Comparison of ENCODE assay signal across 13 cellular contexts in genomic region chr5:103894882-103895281, GRCh38.
A peak's percentile ranks its signal among the peaks of the same experiment; 100 is the strongest.
DNase-seq lines count a peak whose midpoint lies in the region; ATAC-seq and TF ChIP-seq lines count a peak whose summit lies in the region.
"Had no signal": no experiment of that assay in that cellular context is flagged by ENCODE, and none has a peak within 500 bp of the region (broad histone marks: within the 10 kb centered on the region; RNA-seq: fewer than 3 reads in every experiment).

No MANE protein-coding gene starts in this region.

- no peak for ATAC-seq in upper lobe of left lung (ENCODE audit: low FRiP score in 2 of 2)
- ATAC-seq in GM18517 (IDR thresholded peaks at IDR 0.05; ENCODE audit: unreplicated experiment): no peak
- ATAC-seq: CD8-positive, alpha-beta T cell; K562; upper lobe of right lung had no signal

- peak overlapping the region; percentile 18 for H3K27ac Mint-ChIP-seq in endodermal cell
- no peak overlapping the region for H3K27ac Mint-ChIP-seq in CD4-positive, alpha-beta memory T cell
- H3K27ac Mint-ChIP-seq: activated T-helper 2 cell treated with anti-CD3 and anti-CD28 coated beads, Interferon-gamma antibody, Interleukin-2, Interleukin-4, amounts not matched to agents 10 μg/mL and 5 μg/mL and 100 μg/mL, durations not matched to agents 14 hours and 24 hours and 36 hours; CD8-positive, alpha-beta T cell had no signal

- H3K27ac ChIP-seq in endodermal cell (ENCODE audit: low read depth, low read length) (no peak overlapping the region), upper lobe of left lung (no peak overlapping the region), right atrium auricular region (no peak overlapping the region)
- no peak overlapping the region for H3K27ac ChIP-seq in CD4-positive, alpha-beta memory T cell (ENCODE audit: low read depth, low read length)
- H3K27ac ChIP-seq: SJSA1, upper lobe of right lung had no signal

- TF ChIP-seq CTCF in endodermal cell (conservative IDR thresholded peaks at IDR 0.05): no peak
- no peak for TF ChIP-seq CTCF in upper lobe of left lung (IDR thresholded peaks at IDR 0.05)
- no peak for TF ChIP-seq CTCF in right atrium auricular region (IDR thresholded peaks at IDR 0.05)

- peaks cover 8% of the 10 kb centered on the region for H3K9me3 Mint-ChIP-seq in endodermal cell
- H3K9me3 Mint-ChIP-seq in CD4-positive, alpha-beta memory T cell: peaks cover 0 to 11% (median 3%) of the 10 kb centered on the region in 8 donors

- CTCF ChIA-PET in CD4-positive, alpha-beta memory T cell (lab: Charles Lee; ENCODE audit: partially characterized antibody): no interaction called here

- H3K27me3 ChIP-seq in endodermal cell (ENCODE audit: control insufficient read depth, insufficient read depth, low read length, poor library complexity, severe bottlenecking): no peaks in the 10 kb centered on the region
- no peaks in the 10 kb centered on the region for H3K27me3 ChIP-seq in CD4-positive, alpha-beta memory T cell (ENCODE audit: insufficient read depth, low read length)
- no peaks in the 10 kb centered on the region for H3K27me3 ChIP-seq in upper lobe of left lung
- H3K27me3 ChIP-seq in right atrium auricular region: no peaks in the 10 kb centered on the region
- H3K27me3 ChIP-seq: SJSA1, upper lobe of right lung had no signal

- DNase-seq in EL (peak; percentile 29), NCI-H82 treated with DMSO at 0.1 percent for 48 hours (lab: John Stamatoyannopoulos, UW; ENCODE audit: unreplicated experiment) (peak; percentile 4), endodermal cell (peak; percentile 55), occipital lobe (lab: John Stamatoyannopoulos, UW) (peak; percentile 5), upper lobe of left lung (no peak), right atrium auricular region (ENCODE audit: low spot score) (no peak)
- no peak for DNase-seq in CD4-positive, alpha-beta memory T cell
- DNase-seq: CD8-positive, alpha-beta T cell; upper lobe of right lung had no signal

- no peak overlapping the region for H3K9ac ChIP-seq in endodermal cell (ENCODE audit: extremely low read depth, low read length, poor library complexity, severe bottlenecking)

- TF ChIP-seq EP300 in upper lobe of left lung (IDR thresholded peaks at IDR 0.05): no peak

- POLR2A ChIA-PET in CD4-positive, alpha-beta memory T cell (lab: Charles Lee; ENCODE audit: partially characterized antibody): no interaction called here

- no peaks in the 10 kb centered on the region for H3K36me3 ChIP-seq in endodermal cell (ENCODE audit: control insufficient read depth, insufficient read depth, low read length)
- H3K36me3 ChIP-seq in CD4-positive, alpha-beta memory T cell (ENCODE audit: insufficient read depth, low read length): no peaks in the 10 kb centered on the region
- no peaks in the 10 kb centered on the region for H3K36me3 ChIP-seq in upper lobe of left lung
- H3K36me3 ChIP-seq in right atrium auricular region: no peaks in the 10 kb centered on the region
- H3K36me3 ChIP-seq: SJSA1, upper lobe of right lung had no signal

- H3K4me3 ChIP-seq in endodermal cell (ENCODE audit: low read length) (no peak overlapping the region), upper lobe of left lung (no peak overlapping the region), right atrium auricular region (no peak overlapping the region)
- no peak overlapping the region for H3K4me3 ChIP-seq in CD4-positive, alpha-beta memory T cell (ENCODE audit: low read length in 2 of 2)
- H3K4me3 ChIP-seq: K562, SJSA1, upper lobe of right lung had no signal

- TF ChIP-seq POLR2A in upper lobe of left lung (IDR thresholded peaks at IDR 0.05): no peak

- peaks cover 4% of the 10 kb centered on the region for H3K4me1 ChIP-seq in endodermal cell (ENCODE audit: control insufficient read depth, insufficient read depth, low read length)
- H3K4me1 ChIP-seq in CD4-positive, alpha-beta memory T cell (ENCODE audit: insufficient read depth, low read length): no peaks in the 10 kb centered on the region
- no peaks in the 10 kb centered on the region for H3K4me1 ChIP-seq in upper lobe of left lung
- H3K4me1 ChIP-seq in right atrium auricular region: no peaks in the 10 kb centered on the region
- H3K4me1 ChIP-seq: SJSA1, upper lobe of right lung had no signal

- intact Hi-C loops in CD4-positive, alpha-beta memory T cell (cut with micrococcal nuclease): no loop called here

- H3K9me3 ChIP-seq in endodermal cell (ENCODE audit: control insufficient read depth, low read length): no peaks in the 10 kb centered on the region
- no peaks in the 10 kb centered on the region for H3K9me3 ChIP-seq in CD4-positive, alpha-beta memory T cell (ENCODE audit: control insufficient read depth in 1 of 2, low read length in 2 of 2)
- H3K9me3 ChIP-seq in upper lobe of left lung: no peaks in the 10 kb centered on the region
- H3K9me3 ChIP-seq in right atrium auricular region: no peaks in the 10 kb centered on the region
- H3K9me3 ChIP-seq: SJSA1, upper lobe of right lung had no signal

- H3K27me3 Mint-ChIP-seq in endodermal cell (ENCODE audit: insufficient read depth): no peaks in the 10 kb centered on the region
- H3K27me3 Mint-ChIP-seq in CD4-positive, alpha-beta memory T cell: no peaks in the 10 kb centered on the region

- no peak overlapping the region for H3K4me3 Mint-ChIP-seq in endodermal cell
- no peak overlapping the region for H3K4me3 Mint-ChIP-seq in CD4-positive, alpha-beta memory T cell
- H3K4me3 Mint-ChIP-seq: CD8-positive, alpha-beta T cell had no signal

- H3K4me1 Mint-ChIP-seq in endodermal cell: peaks cover 6% of the 10 kb centered on the region
- no peaks in the 10 kb centered on the region for H3K4me1 Mint-ChIP-seq in CD4-positive, alpha-beta memory T cell

- peaks cover 4% of the 10 kb centered on the region for H3K36me3 Mint-ChIP-seq in endodermal cell (ENCODE audit: low read depth)
- H3K36me3 Mint-ChIP-seq in CD4-positive, alpha-beta memory T cell: no peaks in the 10 kb centered on the region
- H3K36me3 Mint-ChIP-seq: CD8-positive, alpha-beta T cell had no signal

Comparison
In these comparisons a context has a peak if more than half of its experiments do, and no peak if none do; other contexts are left out.
1. DNase-seq: peak in EL (single experiment), NCI-H82 treated with DMSO at 0.1 percent for 48 hours (single experiment), endodermal cell (single experiment) and occipital lobe (single experiment); none in CD4-positive, alpha-beta memory T cell (0 of 5), upper lobe of left lung (0 of 2) and right atrium auricular region (single experiment).